ENCODE assay signal across 11 cellular contexts in genomic region chr1:160575112-160575664, GRCh38. TPM values are rescaled to one million over a fixed set of nuclear protein-coding genes. Genes with fewer than 3 reads are reported as not detected.
DNase-seq lines count a peak whose midpoint lies in the region; ATAC-seq and TF ChIP-seq lines count a peak whose summit lies in the region.
"Had no signal": no experiment of that assay in that cellular context is flagged by ENCODE, and none has a peak within 500 bp of the region (broad histone marks: within the 10 kb centered on the region; RNA-seq: fewer than 3 reads in every experiment).

No MANE protein-coding gene starts in this region.

- TF ChIP-seq CTCF in DOHH2 (IDR thresholded peaks at IDR 0.05; ENCODE audit: low read depth, low read length, poor library complexity, severe bottlenecking) (no peak), neutrophil (IDR thresholded peaks at IDR 0.05) (no peak), vagina (IDR thresholded peaks at IDR 0.05) (no peak)

- H3K4me3 ChIP-seq in DOHH2 (ENCODE audit: low read length) (peak overlapping the region; percentile 86), neutrophil (ENCODE audit: low read depth in 1 of 2, low read length in 1 of 2) (no peak overlapping the region), vagina (no peak overlapping the region)

- no peaks in the 10 kb centered on the region for H4K20me1 ChIP-seq in DOHH2 (ENCODE audit: control insufficient read depth, insufficient read depth, low read depth, low read length)

- H3K9me3 ChIP-seq in DOHH2 (ENCODE audit: control insufficient read depth, insufficient read depth, low read length) (no peaks in the 10 kb centered on the region), neutrophil (no peaks in the 10 kb centered on the region), vagina (no peaks in the 10 kb centered on the region)

- peak overlapping the region; percentile 84 for H3K4me2 ChIP-seq in DOHH2 (ENCODE audit: low read length)

- TF ChIP-seq POLR2A in vagina (IDR thresholded peaks at IDR 0.05) = no peak

- intact Hi-C loops in vagina (cut with DNase I) = no loop called here

- no peaks in the 10 kb centered on the region for H3K27me3 Mint-ChIP-seq in central memory CD8-positive, alpha-beta T cell

- no peaks in the 10 kb centered on the region for H3K9me2 ChIP-seq in DOHH2 (replicated peaks; ENCODE audit: control insufficient read depth, low read length)

- DNase-seq in NAMALWA (ENCODE audit: low spot score) = peak; percentile 24
- DNase-seq in central memory CD8-positive, alpha-beta T cell (ENCODE audit: low spot score in 2 of 2) = no peak
- DNase-seq in vagina (ENCODE audit: extremely low spot score in 2 of 2) = no peak
- DNase-seq: mammary epithelial cell; NCI-H2029; stimulated activated CD4-positive, alpha-beta T cell treated with anti-CD3 and anti-CD28 coated beads, Interleukin-12 subunit alpha, Interleukin-12 subunit beta, amount 100 ng/mL, for 4 hours had no signal

- H3K27me3 ChIP-seq in DOHH2 (ENCODE audit: control insufficient read depth, low read length) (no peaks in the 10 kb centered on the region), neutrophil (no peaks in the 10 kb centered on the region), vagina (no peaks in the 10 kb centered on the region)

- H3K4me1 ChIP-seq in DOHH2 (ENCODE audit: control insufficient read depth, low read length) (peaks cover 79% of the 10 kb centered on the region), neutrophil (ENCODE audit: control insufficient read depth in 1 of 2, insufficient read depth in 1 of 2, low read depth in 1 of 2, low read length in 1 of 2) (peaks cover 26 to 54% of the 10 kb centered on the region in 2 experiments), vagina (no peaks in the 10 kb centered on the region)

- H3K79me2 ChIP-seq in DOHH2 (ENCODE audit: control insufficient read depth, low read length) = peaks cover 87% of the 10 kb centered on the region

- H3K4me1 Mint-ChIP-seq in central memory CD8-positive, alpha-beta T cell = peaks cover 83% of the 10 kb centered on the region

- no peaks in the 10 kb centered on the region for H3K9me3 Mint-ChIP-seq in central memory CD8-positive, alpha-beta T cell

- peak overlapping the region; percentile 94 for H3K4me3 Mint-ChIP-seq in central memory CD8-positive, alpha-beta T cell

- no peaks in the 10 kb centered on the region for H3F3A ChIP-seq in DOHH2 (ENCODE audit: control insufficient read depth, insufficient read depth)

- peaks cover 12% of the 10 kb centered on the region for H3K36me3 Mint-ChIP-seq in central memory CD8-positive, alpha-beta T cell (ENCODE audit: insufficient read depth)

- H3K27ac ChIP-seq in DOHH2 (ENCODE audit: low read depth, low read length) (peak overlapping the region; percentile 27), neutrophil (peak overlapping the region; percentile 82), vagina (no peak overlapping the region)

- no peak for ATAC-seq in central memory CD8-positive, alpha-beta T cell (replicated peaks; ENCODE audit: extremely low read depth, poor library complexity, severe bottlenecking)
- ATAC-seq in GM18868 (IDR thresholded peaks at IDR 0.05; ENCODE audit: unreplicated experiment) (no peak), GM18511 (IDR thresholded peaks at IDR 0.05; ENCODE audit: unreplicated experiment) (no peak), GM19395 (IDR thresholded peaks at IDR 0.05; ENCODE audit: unreplicated experiment) (no peak)

- H3K36me3 ChIP-seq in DOHH2 (ENCODE audit: control insufficient read depth, low read length) (peaks cover 44% of the 10 kb centered on the region), neutrophil (no peaks in the 10 kb centered on the region), vagina (no peaks in the 10 kb centered on the region)

- H3K27ac Mint-ChIP-seq in central memory CD8-positive, alpha-beta T cell (ENCODE audit: low read depth) = peak overlapping the region; percentile 87

RNA-seq across cellular contexts. Expression of gene CD84, which starts 4.1 kb away (rescaled TPM):
- 8.1 TPM for total RNA-seq in vagina
- total RNA-seq: mammary epithelial cell had no signal

RNA-seq across cellular contexts. Expression of gene SLAMF6, which starts 52.1 kb away (rescaled TPM):
- 8.6 TPM for total RNA-seq in vagina
- total RNA-seq: mammary epithelial cell had no signal
